ENCODE assay signal across 22 cellular contexts in the genomic region with DNA sequence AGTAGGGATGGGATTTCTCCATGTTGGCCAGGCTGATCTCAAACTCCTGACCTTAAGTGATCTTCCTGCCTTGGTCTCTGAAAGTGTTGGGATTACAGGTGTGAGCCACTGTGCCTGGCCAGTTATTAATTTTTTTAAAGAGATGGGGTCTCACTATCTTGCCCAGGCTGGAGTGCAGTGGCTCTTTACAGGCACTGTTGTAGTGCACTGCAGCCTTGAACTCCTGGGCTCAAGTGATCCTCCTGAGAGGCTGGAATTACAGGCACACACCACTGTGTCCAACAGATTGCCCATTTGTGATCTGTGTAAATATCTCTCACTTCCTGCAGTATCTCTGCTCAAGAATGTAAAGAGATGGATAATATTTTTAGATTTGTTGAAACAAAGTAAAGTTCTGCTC. TPM values are rescaled to one million over a fixed set of nuclear protein-coding genes. Genes with fewer than 3 reads are reported as not detected.
A peak's percentile ranks its signal among the peaks of the same experiment; 100 is the strongest.
DNase-seq lines count a peak whose midpoint lies in the region; ATAC-seq, FAIRE-seq and TF ChIP-seq lines count a peak whose summit lies in the region.
"Had no signal": no experiment of that assay in that cellular context is flagged by ENCODE, and none has a peak within 500 bp of the region (broad histone marks: within the 10 kb centered on the region; RNA-seq: fewer than 3 reads in every experiment).

No MANE protein-coding gene starts in this region.

- H3K4me1 ChIP-seq in HepG2 (ENCODE audit: insufficient read depth, low read length) (peaks cover 22% of the 10 kb centered on the region), right lobe of liver (peaks cover 0 to 21% (median 6%) of the 10 kb centered on the region in 4 donors), HEK293 (ENCODE audit: control insufficient read depth, insufficient read depth, low read length) (peaks cover 4% of the 10 kb centered on the region), K562 (replicated peaks in 1 of 2; ENCODE audit: control insufficient read depth in 2 of 2, insufficient read depth in 2 of 2, low read length in 2 of 2) (no peaks in the 10 kb centered on the region)

- H3K9me3 ChIP-seq in HepG2 (ENCODE audit: low read length) (no peaks in the 10 kb centered on the region), right lobe of liver (no peaks in the 10 kb centered on the region), HEK293 (ENCODE audit: control insufficient read depth, insufficient read depth, low read depth, low read length) (no peaks in the 10 kb centered on the region), K562 (replicated peaks; ENCODE audit: control insufficient read depth, insufficient read depth, low read depth, low read length) (no peaks in the 10 kb centered on the region)
- H3K9me3 ChIP-seq: BLaER1 treated with 17β-estradiol and CSF1 and Interleukin-3, amounts not matched to agents 10 nM and 100 nM had no signal

- no peaks in the 10 kb centered on the region for H3K27me3 Mint-ChIP-seq in stimulated activated memory B cell treated with anti-CD40 and anti-IgM and Interleukin-4, amounts not matched to agents 10 μg/mL and 1 μg/mL and 100 μg/mL, for 72 hours
- H3K27me3 Mint-ChIP-seq: B cell; CD4-positive, alpha-beta memory T cell; CD8-positive, alpha-beta memory T cell had no signal

- TF ChIP-seq POLR2A in HepG2 (IDR thresholded peaks at IDR 0.05; ENCODE audit: insufficient read depth in 1 of 2, low read depth in 2 of 2, low read length in 2 of 2), result no peak
- no peak for TF ChIP-seq POLR2A in right lobe of liver (IDR thresholded peaks at IDR 0.05)
- no peak for TF ChIP-seq POLR2A in K562 (conservative IDR thresholded peaks at IDR 0.05)

- H3K79me2 ChIP-seq in HepG2 (ENCODE audit: insufficient read depth, low read length) (no peaks in the 10 kb centered on the region), K562 (ENCODE audit: control insufficient read depth, insufficient read depth, low read length) (no peaks in the 10 kb centered on the region)

- no peak for TF ChIP-seq EP300 in HepG2 (IDR thresholded peaks at IDR 0.05; ENCODE audit: low read depth in 2 of 2, low read length in 2 of 2)
- no peak for TF ChIP-seq EP300 in HepG2 (CRISPR knock-in tag; IDR thresholded peaks at IDR 0.05; ENCODE audit: borderline replicate concordance)
- no peak for TF ChIP-seq EP300 in K562 (IDR thresholded peaks at IDR 0.05; ENCODE audit: low read length)

- no peak for ATAC-seq in HepG2
- ATAC-seq in right lobe of liver, result no peak
- ATAC-seq in K562, result no peak
- no peak for ATAC-seq in stimulated activated memory B cell treated with anti-CD40 and anti-IgM and Interleukin-4, amounts not matched to agents 10 μg/mL and 1 μg/mL and 100 μg/mL, for 72 hours
- ATAC-seq: GM12878 had no signal

- H3K9me1 ChIP-seq in K562 (ENCODE audit: control insufficient read depth, insufficient read depth, low read length), result no peaks in the 10 kb centered on the region

- H3K4me3 ChIP-seq in HepG2 (replicated peaks in 1 of 3; ENCODE audit: insufficient read depth in 1 of 3, low read depth in 2 of 3, low read length in 3 of 3) (no peak overlapping the region), right lobe of liver (no peak overlapping the region), HEK293 (ENCODE audit: low read depth, low read length) (no peak overlapping the region), K562 (no peak overlapping the region)
- H3K4me3 ChIP-seq: BLaER1 treated with 17β-estradiol and CSF1 and Interleukin-3, amounts not matched to agents 10 nM and 100 nM; GM12878 had no signal

- no peak overlapping the region for H3K4me2 ChIP-seq in HepG2 (ENCODE audit: low read depth, low read length)
- H3K4me2 ChIP-seq in K562 (ENCODE audit: insufficient read depth, low read length), result no peak overlapping the region

- peaks cover 5% of the 10 kb centered on the region; the same call in 1 of the 2 replicates for H4K20me1 ChIP-seq in HepG2 (ENCODE audit: insufficient read depth, low read length)
- no peaks in the 10 kb centered on the region for H4K20me1 ChIP-seq in K562 (replicated peaks; ENCODE audit: control insufficient read depth, insufficient read depth, low read length)

- H3K4me1 Mint-ChIP-seq in stimulated activated memory B cell treated with anti-CD40 and anti-IgM and Interleukin-4, amounts not matched to agents 10 μg/mL and 1 μg/mL and 100 μg/mL, for 72 hours, result peaks cover 19% of the 10 kb centered on the region

- FAIRE-seq in HepG2 (lab: Jason Lieb, UNC) (no peak), K562 (lab: Jason Lieb, UNC) (no peak)
- FAIRE-seq: A204.1, G401.6, GM12878, GM12892, GM18507 had no signal

- POLR2A ChIA-PET in HepG2 (lab: Yijun Ruan, JAX) (no interaction called here), HEK293 (lab: Yijun Ruan, JAX) (no interaction called here), K562 (lab: Yijun Ruan, JAX) (interaction anchor here (0.9 kb wide), 1 partner anchor 8 kb away, joined by 3 read pairs; no protein-coding TSS in a partner anchor)

- no peak overlapping the region for H3K4me3 Mint-ChIP-seq in stimulated activated memory B cell treated with anti-CD40 and anti-IgM and Interleukin-4, amounts not matched to agents 10 μg/mL and 1 μg/mL and 100 μg/mL, for 72 hours
- H3K4me3 Mint-ChIP-seq: B cell; CD4-positive, alpha-beta memory T cell; CD8-positive, alpha-beta memory T cell had no signal

- TF ChIP-seq RAD21 in HepG2 (CRISPR knock-in tag; IDR thresholded peaks at IDR 0.05), result no peak
- TF ChIP-seq RAD21 in K562 (CRISPR knock-in tag; conservative IDR thresholded peaks at IDR 0.05 in 1 of 2, IDR thresholded peaks at IDR 0.05 in 1 of 2), result no peak

- H3K9ac ChIP-seq in HepG2 (ENCODE audit: insufficient read depth, low read depth, low read length) (no peak overlapping the region), K562 (ENCODE audit: insufficient read depth in 1 of 2, low read depth in 2 of 2, low read length in 2 of 2) (no peak overlapping the region)
- H3K9ac ChIP-seq: BLaER1 treated with 17β-estradiol and CSF1 and Interleukin-3, amounts not matched to agents 10 nM and 100 nM had no signal

- BruUV-seq in HepG2 (replicated peaks; lab: Mats Ljungman, UMichigan), result no TSS peak
- BruUV-seq in K562 (replicated peaks; lab: Mats Ljungman, UMichigan), result no TSS peak

- H3K27ac Mint-ChIP-seq in stimulated activated memory B cell treated with anti-CD40 and anti-IgM and Interleukin-4, amounts not matched to agents 10 μg/mL and 1 μg/mL and 100 μg/mL, for 72 hours, result peak overlapping the region; percentile 66
- H3K27ac Mint-ChIP-seq: B cell had no signal

- H2AFZ ChIP-seq in HepG2 (ENCODE audit: low read length), result no peak overlapping the region
- H2AFZ ChIP-seq in K562 (ENCODE audit: low read depth, low read length), result no peak overlapping the region

- CTCF ChIA-PET in HepG2 (lab: Yijun Ruan, JAX; ENCODE audit: low intra/inter-chr PET ratio, low total read pairs) (no interaction called here), HEK293 (lab: Yijun Ruan, JAX) (no interaction called here), K562 (lab: Yijun Ruan, JAX; ENCODE audit: low intra/inter-chr PET ratio) (no interaction called here)

- DNase-seq in HepG2 (ENCODE audit: low spot score) (no peak), right lobe of liver (no peak), K562 (ENCODE audit: extremely low read depth in 1 of 4, low spot score in 3 of 4) (no peak), DMS 273 (lab: John Stamatoyannopoulos, UW; ENCODE audit: unreplicated experiment) (no peak), AML-193 (lab: John Stamatoyannopoulos, UW) (no peak), GDM1 (lab: John Stamatoyannopoulos, UW) (no peak)
- DNase-seq: 8988T; ACHN; CD4-positive, alpha-beta memory T cell; CD8-positive, alpha-beta memory T cell; COR-L47; DMS79 treated with DMSO at 0.1 percent for 48 hours had no signal

- intact Hi-C loops in HepG2 (cut with micrococcal nuclease; ENCODE audit: unreplicated experiment), result no loop called here
- intact Hi-C loops in right lobe of liver (cut with DNase I), result no loop called here
- intact Hi-C loops in K562 (cut with micrococcal nuclease), result no loop called here

- H3K36me3 ChIP-seq in HepG2 (replicated peaks in 1 of 2; ENCODE audit: control insufficient read depth in 1 of 2, insufficient read depth in 2 of 2, low read length in 2 of 2) (peaks cover 0 to 12% of the 10 kb centered on the region in 2 experiments; a peak in 2 of 5 replicates), right lobe of liver (peaks cover 0 to 5% (median 0%) of the 10 kb centered on the region in 4 donors), HEK293 (ENCODE audit: control insufficient read depth in 2 of 2, insufficient read depth in 1 of 2, low read length in 2 of 2) (peaks cover 5 to 19% of the 10 kb centered on the region in 2 experiments; a peak in 2 of 3 replicates), K562 (ENCODE audit: control insufficient read depth, insufficient read depth, low read length) (peaks cover 44% of the 10 kb centered on the region; the same call in 2 of the 3 replicates)

- peaks cover 49% of the 10 kb centered on the region for H3K36me3 Mint-ChIP-seq in stimulated activated memory B cell treated with anti-CD40 and anti-IgM and Interleukin-4, amounts not matched to agents 10 μg/mL and 1 μg/mL and 100 μg/mL, for 72 hours

- H3K27ac ChIP-seq in HepG2 (ENCODE audit: extremely low read length, insufficient read depth, low read length), result no peak overlapping the region
- H3K27ac ChIP-seq in right lobe of liver, result peak overlapping the region in 1 of 3 donors; percentile 83
- no peak overlapping the region for H3K27ac ChIP-seq in HEK293 (ENCODE audit: extremely low read depth, low read depth, low read length)
- no peak overlapping the region for H3K27ac ChIP-seq in K562 (ENCODE audit: extremely low read depth, low read depth, low read length)
- H3K27ac ChIP-seq: BLaER1 treated with 17β-estradiol and CSF1 and Interleukin-3, amounts not matched to agents 10 nM and 100 nM; C4-2B had no signal

- H3K27me3 ChIP-seq in HepG2 (ENCODE audit: control insufficient read depth in 1 of 2, insufficient read depth in 2 of 2, low read length in 2 of 2) (no peaks in the 10 kb centered on the region), right lobe of liver (no peaks in the 10 kb centered on the region), K562 (ENCODE audit: control insufficient read depth in 2 of 2, insufficient read depth in 2 of 2, low read length in 2 of 2) (no peaks in the 10 kb centered on the region)
- H3K27me3 ChIP-seq: BLaER1 treated with 17β-estradiol and CSF1 and Interleukin-3, amounts not matched to agents 10 nM and 100 nM had no signal

- H3K9me3 Mint-ChIP-seq in stimulated activated memory B cell treated with anti-CD40 and anti-IgM and Interleukin-4, amounts not matched to agents 10 μg/mL and 1 μg/mL and 100 μg/mL, for 72 hours, result no peaks in the 10 kb centered on the region
- H3K9me3 Mint-ChIP-seq: CD4-positive, alpha-beta memory T cell; CD8-positive, alpha-beta memory T cell had no signal

- in situ Hi-C loops in HepG2 (cut with HindIII; ENCODE audit: extremely low pct_ligation_motif_present, low pct_unique_long_range_greater_than_20kb), result no loop called here
- in situ Hi-C loops in K562 (cut with MboI), result no loop called here

- TF ChIP-seq CTCF in HepG2 (CRISPR knock-in tag; IDR thresholded peaks at IDR 0.05), result no peak
- no peak for TF ChIP-seq CTCF in right lobe of liver (IDR thresholded peaks at IDR 0.05)
- TF ChIP-seq CTCF in HEK293 (tag by site-specific recombination; IDR thresholded peaks at IDR 0.05), result no peak
- TF ChIP-seq CTCF in K562 (IDR thresholded peaks at IDR 0.05 in 2 of 3, conservative IDR thresholded peaks at IDR 0.05 in 1 of 3; ENCODE audit: insufficient read depth in 2 of 3, low read depth in 1 of 3, low read length in 3 of 3), result no peak

RNA-seq across cellular contexts. Expression of gene PTPN11, which starts 45.9 kb away (rescaled TPM):
- total RNA-seq in HepG2 (2016; rRNA removed; fragmentation: Illumina TruSeq; extraction: Trizol) (63.5 and 101 TPM in 2 replicates), right lobe of liver (10 to 100 TPM; 66.4 to 77.7 (median 68.6) TPM), K562 (2014; rRNA removed) (59.6 and 64.9 TPM in 2 replicates), K562 (2014; rRNA removed; fragmentation: Illumina TruSeq; extraction: Trizol) (98.8 and 113 TPM in 2 replicates), K562 (2015; rRNA removed; fragmentation: Illumina TruSeq; extraction: Trizol) (92.7 and 100 TPM in 2 replicates), K562 (2021) (111 and 126 TPM in 2 replicates)
- 33.6 and 33.7 TPM in 2 replicates for total RNA-seq in HepG2 (2016; cell fraction: cytosol; rRNA removed; fragmentation: Illumina TruSeq; extraction: Trizol; ENCODE audit: low read depth)
- 63.2 and 92.9 TPM in 2 replicates for total RNA-seq in HepG2 (2016; cell fraction: insoluble cytoplasmic fraction; rRNA removed; fragmentation: Illumina TruSeq; extraction: Trizol)
- 52.7 and 53.2 TPM in 2 replicates for total RNA-seq in HepG2 (2016; cell fraction: membrane; rRNA removed; fragmentation: Illumina TruSeq; extraction: Trizol)
- 39.5 and 46.8 TPM in 2 replicates for total RNA-seq in HepG2 (2016; cell fraction: nucleus; rRNA removed; fragmentation: Illumina TruSeq; extraction: Trizol)
- polyA plus RNA-seq in HepG2 (2011; rRNA removed) (26.7 and 30.0 TPM in 2 replicates), K562 (2011; rRNA removed) (56.0 and 79.7 TPM in 2 replicates), K562 (2014; fragmentation: Illumina TruSeq; extraction: Trizol) (72.8 and 83.0 TPM in 2 replicates), K562 (2014; fragmentation: Nextera tagmentation; extraction: Ambion mirVana) (10 to 100 TPM; 22.5 to 31.7 TPM), K562 (2014; rRNA removed) (50.5 and 52.5 TPM in 2 replicates)
- 27.0 and 32.0 TPM in 2 replicates for polyA plus RNA-seq in HepG2 (2011; cell fraction: cytosol; rRNA removed)
- 16.5 and 17.7 TPM in 2 replicates for polyA plus RNA-seq in HepG2 (2011; cell fraction: nucleus; rRNA removed)
- polyA plus RNA-seq in HepG2 (2012), result 36.3 and 36.9 TPM in 2 replicates
- 5.9 and 6.2 TPM in 2 replicates for polyA plus RNA-seq in HepG2 (2016; cell fraction: cytosol; fragmentation: Illumina TruSeq; extraction: Trizol; ENCODE audit: low read depth)
- 68.9 and 69.6 TPM in 2 replicates for polyA plus RNA-seq in HepG2 (2016; cell fraction: insoluble cytoplasmic fraction; fragmentation: Illumina TruSeq; extraction: Trizol; ENCODE audit: low read depth)
- 11.9 and 14.6 TPM in 2 replicates for polyA plus RNA-seq in HepG2 (2016; cell fraction: membrane; fragmentation: Illumina TruSeq; extraction: Trizol; ENCODE audit: low read depth)
- 40.4 and 40.7 TPM in 2 replicates for polyA plus RNA-seq in HepG2 (2016; cell fraction: nucleus; fragmentation: Illumina TruSeq; extraction: Trizol; ENCODE audit: insufficient read depth, low read depth)
- polyA minus RNA-seq in HepG2 (2011; rRNA and poly(A)+ RNA removed; ENCODE audit: low replicate concordance), result 22.4 and 59.7 TPM in 2 replicates
- 34.5 and 43.4 TPM in 2 replicates for polyA minus RNA-seq in HepG2 (2011; cell fraction: cytosol; rRNA and poly(A)+ RNA removed)
- 26.8 and 30.5 TPM in 2 replicates for polyA minus RNA-seq in HepG2 (2011; cell fraction: nucleus; rRNA and poly(A)+ RNA removed)
- 24.8 and 82.7 TPM in 2 replicates for total RNA-seq in K562 (2011; cell fraction: chromatin; rRNA removed; ENCODE audit: low replicate concordance)
- 12.2 and 13.9 TPM in 2 replicates for total RNA-seq in K562 (2011; cell fraction: nucleolus; rRNA removed)
- total RNA-seq in K562 (2011; cell fraction: nucleoplasm; rRNA removed), result 23.9 and 32.5 TPM in 2 replicates
- 36.0 and 44.8 TPM in 2 replicates for polyA plus RNA-seq in K562 (2011; cell fraction: cytosol; rRNA removed)
- 15.8 and 16.7 TPM in 2 replicates for polyA plus RNA-seq in K562 (2011; cell fraction: nucleus; rRNA removed)
- polyA plus RNA-seq in K562 (2012), result 41.2 and 58.2 TPM in 2 replicates
- 180 and 192 TPM in 2 replicates for polyA minus RNA-seq in K562 (2011; rRNA and poly(A)+ RNA removed)
- polyA minus RNA-seq in K562 (2011; cell fraction: cytosol; rRNA and poly(A)+ RNA removed), result 66.4 and 78.4 TPM in 2 replicates
- 14.3 and 24.5 TPM in 2 replicates for polyA minus RNA-seq in K562 (2011; cell fraction: nucleus; rRNA and poly(A)+ RNA removed)

RNA-seq across cellular contexts. Expression of gene RPL6, which starts 55.2 kb away (rescaled TPM):
- total RNA-seq in HepG2 (2016; rRNA removed; fragmentation: Illumina TruSeq; extraction: Trizol) (1,551 and 2,121 TPM in 2 replicates), right lobe of liver (100 to 1,000 TPM; 393 to 887 (median 470) TPM), K562 (2014; rRNA removed) (1,529 and 1,811 TPM in 2 replicates), K562 (2014; rRNA removed; fragmentation: Illumina TruSeq; extraction: Trizol) (3,099 and 3,427 TPM in 2 replicates), K562 (2015; rRNA removed; fragmentation: Illumina TruSeq; extraction: Trizol) (2,718 and 2,856 TPM in 2 replicates), K562 (2021) (1,959 and 2,095 TPM in 2 replicates)
- total RNA-seq in HepG2 (2016; cell fraction: cytosol; rRNA removed; fragmentation: Illumina TruSeq; extraction: Trizol; ENCODE audit: low read depth), result 1,569 and 1,799 TPM in 2 replicates
- 1,519 and 2,147 TPM in 2 replicates for total RNA-seq in HepG2 (2016; cell fraction: insoluble cytoplasmic fraction; rRNA removed; fragmentation: Illumina TruSeq; extraction: Trizol)
- 3,064 and 3,242 TPM in 2 replicates for total RNA-seq in HepG2 (2016; cell fraction: membrane; rRNA removed; fragmentation: Illumina TruSeq; extraction: Trizol)
- total RNA-seq in HepG2 (2016; cell fraction: nucleus; rRNA removed; fragmentation: Illumina TruSeq; extraction: Trizol), result 617 and 644 TPM in 2 replicates
- polyA plus RNA-seq in HepG2 (2011; rRNA removed) (1,589 and 1,719 TPM in 2 replicates), K562 (2011; rRNA removed) (2,667 and 2,691 TPM in 2 replicates), K562 (2014; fragmentation: Illumina TruSeq; extraction: Trizol) (2,543 and 3,103 TPM in 2 replicates), K562 (2014; fragmentation: Nextera tagmentation; extraction: Ambion mirVana) (1,000 to 10,000 TPM; 1,519 to 1,617 TPM), K562 (2014; rRNA removed) (2,156 and 2,396 TPM in 2 replicates)
- 1,215 and 1,505 TPM in 2 replicates for polyA plus RNA-seq in HepG2 (2011; cell fraction: cytosol; rRNA removed)
- polyA plus RNA-seq in HepG2 (2011; cell fraction: nucleus; rRNA removed), result 260 and 378 TPM in 2 replicates
- polyA plus RNA-seq in HepG2 (2012), result 1,569 and 1,801 TPM in 2 replicates
- 2,496 and 2,739 TPM in 2 replicates for polyA plus RNA-seq in HepG2 (2016; cell fraction: cytosol; fragmentation: Illumina TruSeq; extraction: Trizol; ENCODE audit: low read depth)
- polyA plus RNA-seq in HepG2 (2016; cell fraction: insoluble cytoplasmic fraction; fragmentation: Illumina TruSeq; extraction: Trizol; ENCODE audit: low read depth), result 2,631 and 2,728 TPM in 2 replicates
- polyA plus RNA-seq in HepG2 (2016; cell fraction: membrane; fragmentation: Illumina TruSeq; extraction: Trizol; ENCODE audit: low read depth), result 3,716 and 3,916 TPM in 2 replicates
- polyA plus RNA-seq in HepG2 (2016; cell fraction: nucleus; fragmentation: Illumina TruSeq; extraction: Trizol; ENCODE audit: insufficient read depth, low read depth), result 1,083 and 1,121 TPM in 2 replicates
- polyA minus RNA-seq in HepG2 (2011; rRNA and poly(A)+ RNA removed; ENCODE audit: low replicate concordance), result 207 and 602 TPM in 2 replicates
- 269 and 339 TPM in 2 replicates for polyA minus RNA-seq in HepG2 (2011; cell fraction: cytosol; rRNA and poly(A)+ RNA removed)
- 197 and 255 TPM in 2 replicates for polyA minus RNA-seq in HepG2 (2011; cell fraction: nucleus; rRNA and poly(A)+ RNA removed)
- total RNA-seq in K562 (2011; cell fraction: chromatin; rRNA removed; ENCODE audit: low replicate concordance), result 348 and 589 TPM in 2 replicates
- total RNA-seq in K562 (2011; cell fraction: nucleolus; rRNA removed), result 314 and 317 TPM in 2 replicates
- 537 and 721 TPM in 2 replicates for total RNA-seq in K562 (2011; cell fraction: nucleoplasm; rRNA removed)
- 1,053 and 1,467 TPM in 2 replicates for polyA plus RNA-seq in K562 (2011; cell fraction: cytosol; rRNA removed)
- polyA plus RNA-seq in K562 (2011; cell fraction: nucleus; rRNA removed), result 536 and 802 TPM in 2 replicates
- 2,256 and 2,883 TPM in 2 replicates for polyA plus RNA-seq in K562 (2012)
- 731 and 844 TPM in 2 replicates for polyA minus RNA-seq in K562 (2011; rRNA and poly(A)+ RNA removed)
- 462 and 473 TPM in 2 replicates for polyA minus RNA-seq in K562 (2011; cell fraction: cytosol; rRNA and poly(A)+ RNA removed)
- polyA minus RNA-seq in K562 (2011; cell fraction: nucleus; rRNA and poly(A)+ RNA removed), result 140 and 278 TPM in 2 replicates

Comparison
In these comparisons a context has a peak if more than half of its experiments do, and no peak if none do; other contexts are left out.
1. Of the 241 proteins assayed by ChIP-seq in both HepG2 and K562: peak only in HepG2: none; only in K562: none; in both: ZNF121; in neither: 240.